Comparison of ENCODE assay signal across 9 cellular contexts in the genomic region with DNA sequence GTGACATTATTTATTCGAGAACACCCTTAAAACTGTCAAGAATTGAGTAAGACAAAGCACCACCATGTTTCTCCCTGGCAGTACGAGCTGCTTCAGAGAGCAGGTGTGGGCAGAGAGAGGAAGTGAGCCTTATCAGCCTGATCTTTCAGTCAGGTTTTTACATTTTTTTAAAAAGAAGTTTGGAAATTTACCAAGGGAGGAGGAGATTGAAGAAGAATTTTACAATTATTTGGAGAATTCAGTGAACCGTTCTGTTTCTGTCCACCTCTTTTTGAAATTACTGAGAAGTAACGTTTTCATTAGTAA.
DNase-seq lines count a peak whose midpoint lies in the region; ATAC-seq and TF ChIP-seq lines count a peak whose summit lies in the region.
"Had no signal": no experiment of that assay in that cellular context is flagged by ENCODE, and none has a peak within 500 bp of the region (broad histone marks: within the 10 kb centered on the region; RNA-seq: fewer than 3 reads in every experiment).

No MANE protein-coding gene starts in this region.

- H3K4me1 Mint-ChIP-seq in naive thymus-derived CD4-positive, alpha-beta T cell, result peaks cover 6 to 54% (median 14%) of the 10 kb centered on the region in 7 donors

- H3K27ac Mint-ChIP-seq in naive thymus-derived CD4-positive, alpha-beta T cell, result peak overlapping the region in 5 of 9 donors; percentile 42 to 76 (median 63)

- in situ Hi-C loops in brain microvascular endothelial cell (cut with HindIII; ENCODE audit: low pct_ligation_motif_present, low sequenced_read_pairs), result no loop called here

- TF ChIP-seq POLR2A in stomach (IDR thresholded peaks at IDR 0.05), result no peak

- H3K9me3 ChIP-seq in naive thymus-derived CD4-positive, alpha-beta T cell (ENCODE audit: control insufficient read depth in 2 of 3, low read length in 3 of 3), result no peaks in the 10 kb centered on the region
- no peaks in the 10 kb centered on the region for H3K9me3 ChIP-seq in stomach

- intact Hi-C loops in naive thymus-derived CD4-positive, alpha-beta T cell (cut with micrococcal nuclease), result no loop called here
- intact Hi-C loops in stomach (cut with DNase I; ENCODE audit: low total_unique reads), result no loop called here

- CTCF ChIA-PET in naive thymus-derived CD4-positive, alpha-beta T cell (lab: Charles Lee), result no interaction called here

- no peaks in the 10 kb centered on the region for H3K36me3 ChIP-seq in naive thymus-derived CD4-positive, alpha-beta T cell (ENCODE audit: control insufficient read depth in 2 of 3, insufficient read depth in 3 of 3, low read length in 3 of 3)
- H3K36me3 ChIP-seq in stomach, result no peaks in the 10 kb centered on the region
- H3K36me3 ChIP-seq in brain microvascular endothelial cell (replicated peaks), result no peaks in the 10 kb centered on the region

- H3K9me3 Mint-ChIP-seq in naive thymus-derived CD4-positive, alpha-beta T cell, result peaks cover 0 to 5% (median 0%) of the 10 kb centered on the region in 11 donors

- no peak overlapping the region for H3K4me3 ChIP-seq in naive thymus-derived CD4-positive, alpha-beta T cell (ENCODE audit: low read length)
- H3K4me3 ChIP-seq in stomach (no peak overlapping the region), brain microvascular endothelial cell (ENCODE audit: low read depth, low read length) (no peak overlapping the region)

- peak overlapping the region in 9 of 10 donors; percentile 4 to 75 (median 39) for H3K4me3 Mint-ChIP-seq in naive thymus-derived CD4-positive, alpha-beta T cell

- no peak for TF ChIP-seq CTCF in stomach (IDR thresholded peaks at IDR 0.05)
- no peak for TF ChIP-seq CTCF in brain microvascular endothelial cell (IDR thresholded peaks at IDR 0.05; ENCODE audit: low read depth, low read length, missing control alignments)

- peaks cover 7 to 10% of the 10 kb centered on the region in 2 donors for H3K4me1 ChIP-seq in naive thymus-derived CD4-positive, alpha-beta T cell (ENCODE audit: control insufficient read depth in 2 of 2, insufficient read depth in 2 of 2, low read length in 2 of 2)
- peaks cover 9 to 11% (median 11%) of the 10 kb centered on the region in 4 donors for H3K4me1 ChIP-seq in stomach

- no peaks in the 10 kb centered on the region for H3K27me3 ChIP-seq in naive thymus-derived CD4-positive, alpha-beta T cell (ENCODE audit: control insufficient read depth in 2 of 2, insufficient read depth in 2 of 2, low read length in 2 of 2)
- H3K27me3 ChIP-seq in stomach (no peaks in the 10 kb centered on the region), brain microvascular endothelial cell (replicated peaks) (no peaks in the 10 kb centered on the region)

- DNase-seq in NCI-H774 (lab: John Stamatoyannopoulos, UW), result peak; percentile 14
- peak in 5 of 9 donors; percentile 12 to 39 (median 20) for DNase-seq in naive thymus-derived CD4-positive, alpha-beta T cell
- DNase-seq in NCI-H524 treated with DMSO at 0.1 percent for 48 hours (lab: John Stamatoyannopoulos, UW), result no peak
- no peak for DNase-seq in stomach
- DNase-seq in NCI-H526 (lab: John Stamatoyannopoulos, UW), result no peak
- DNase-seq in brain microvascular endothelial cell, result no peak
- DNase-seq: NCI-H510A treated with DMSO at 0.1 percent for 48 hours had no signal

- ATAC-seq in GM18858 (IDR thresholded peaks at IDR 0.05; ENCODE audit: unreplicated experiment), result peak; percentile 56
- peak; percentile 47 for ATAC-seq in HG02571 (IDR thresholded peaks at IDR 0.05; ENCODE audit: unreplicated experiment)
- no peak for ATAC-seq in naive thymus-derived CD4-positive, alpha-beta T cell

- H3K27me3 Mint-ChIP-seq in naive thymus-derived CD4-positive, alpha-beta T cell, result no peaks in the 10 kb centered on the region

- no peak overlapping the region for H3K27ac ChIP-seq in naive thymus-derived CD4-positive, alpha-beta T cell (ENCODE audit: low read depth, low read length)
- H3K27ac ChIP-seq in stomach (no peak overlapping the region), brain microvascular endothelial cell (no peak overlapping the region)

- POLR2A ChIA-PET in naive thymus-derived CD4-positive, alpha-beta T cell (lab: Charles Lee), result interaction anchor here (0.9 kb wide), 1 partner anchor 50 kb away, joined by 3 read pairs; no protein-coding TSS in a partner anchor

- peaks cover 0 to 28% (median 0%) of the 10 kb centered on the region in 5 donors for H3K36me3 Mint-ChIP-seq in naive thymus-derived CD4-positive, alpha-beta T cell

- no peak for TF ChIP-seq EP300 in stomach (IDR thresholded peaks at IDR 0.05)

- WGBS in stomach, 5 donors, result 78 to 87% (median 84%) methylated on average over 4 of the region's 4 CpGs

Comparison
In these comparisons a context has a peak if more than half of its experiments do, and no peak if none do; other contexts are left out.
1. DNase-seq: peak in NCI-H774 (single experiment) and naive thymus-derived CD4-positive, alpha-beta T cell (5 of 9); none in NCI-H524 treated with DMSO at 0.1 percent for 48 hours (single experiment), stomach (single experiment), NCI-H526 (0 of 2) and brain microvascular endothelial cell (single experiment).